In the genomic region with DNA sequence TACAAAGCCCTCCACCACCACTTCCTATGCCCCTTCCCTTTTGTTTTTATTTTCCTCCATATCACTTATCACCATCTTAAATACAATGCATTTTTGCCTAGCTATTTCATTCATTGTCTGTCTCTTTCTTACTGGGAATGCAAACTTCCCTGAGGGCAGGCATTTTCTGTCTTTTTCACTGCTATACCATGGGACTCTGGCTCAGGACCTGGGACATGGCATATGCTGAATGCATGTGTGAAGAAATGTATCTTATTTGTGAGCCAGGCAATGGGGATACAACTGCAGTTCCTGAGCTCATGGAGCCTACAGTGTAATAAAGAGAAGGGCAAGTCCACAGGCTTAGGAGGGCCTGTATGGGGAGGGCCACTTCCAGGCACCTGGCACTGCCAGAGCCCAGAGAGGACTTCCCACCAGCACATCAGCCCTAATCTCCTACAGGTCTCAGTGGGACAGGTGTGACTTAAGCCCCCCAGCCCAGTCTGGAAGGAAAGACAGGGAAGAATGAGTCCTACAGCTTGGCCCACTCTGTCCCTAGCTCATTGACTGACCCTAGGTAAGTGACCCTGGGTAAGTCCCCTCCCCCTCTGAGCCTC, we compare ENCODE assay signal across 24 cellular contexts. TPM values are rescaled to one million over a fixed set of nuclear protein-coding genes. Genes with fewer than 3 reads are reported as not detected.
"Had no signal": no experiment of that assay in that cellular context is flagged by ENCODE, and none has a peak within 500 bp of the region (broad histone marks: within the 10 kb centered on the region; RNA-seq: fewer than 3 reads in every experiment).

No MANE protein-coding gene starts in this region.

- H3K36me3 Mint-ChIP-seq: activated naive CD4-positive, alpha-beta T cell treated with anti-CD3 and anti-CD28 coated beads, Interleukin-2, amount 50 U/mL, for 24 hours; natural killer cell treated with Interleukin-12 subunit alpha and Interleukin-12 subunit beta and Interleukin-15 and Interleukin-18, amount 100 ng/mL, for 72 hours had no signal

- H3K27ac Mint-ChIP-seq: activated naive CD4-positive, alpha-beta T cell treated with anti-CD3 and anti-CD28 coated beads, Interleukin-2, amount 50 U/mL, for 24 hours; activated T-helper 2 cell treated with anti-CD3 and anti-CD28 coated beads, Interferon-gamma antibody, Interleukin-2, Interleukin-4, amounts not matched to agents 10 μg/mL and 5 μg/mL and 100 μg/mL, durations not matched to agents 14 hours and 24 hours and 36 hours; effector memory CD8-positive, alpha-beta T cell; progenitor cell of endocrine pancreas; stimulated activated naive CD8-positive, alpha-beta T cell treated with anti-CD3 and anti-CD28 coated beads, Interleukin-15, Interleukin-2, amounts not matched to agents 100 ng/mL and 50 ng/mL, for 24 hours; T-cell had no signal

- H3K9me3 Mint-ChIP-seq: activated naive CD4-positive, alpha-beta T cell treated with anti-CD3 and anti-CD28 coated beads, Interleukin-2, amount 50 U/mL, for 24 hours; activated T-helper 2 cell treated with anti-CD3 and anti-CD28 coated beads, Interferon-gamma antibody, Interleukin-2, Interleukin-4, amounts not matched to agents 10 μg/mL and 5 μg/mL and 100 μg/mL, durations not matched to agents 14 hours and 24 hours and 36 hours; central memory CD8-positive, alpha-beta T cell; effector memory CD8-positive, alpha-beta T cell; natural killer cell treated with Interleukin-12 subunit alpha and Interleukin-12 subunit beta and Interleukin-15 and Interleukin-18, amount 100 ng/mL, for 72 hours; stimulated activated naive CD8-positive, alpha-beta T cell treated with anti-CD3 and anti-CD28 coated beads, Interleukin-15, Interleukin-2, amounts not matched to agents 100 ng/mL and 50 ng/mL, for 24 hours; T-cell had no signal

- H3K4me1 ChIP-seq: body of pancreas had no signal

- H3K27me3 Mint-ChIP-seq: activated naive CD4-positive, alpha-beta T cell treated with anti-CD3 and anti-CD28 coated beads, Interleukin-2, amount 50 U/mL, for 24 hours; central memory CD8-positive, alpha-beta T cell; effector memory CD8-positive, alpha-beta T cell; natural killer cell treated with Interleukin-12 subunit alpha and Interleukin-12 subunit beta and Interleukin-15 and Interleukin-18, amount 100 ng/mL, for 72 hours; stimulated activated naive CD8-positive, alpha-beta T cell treated with anti-CD3 and anti-CD28 coated beads, Interleukin-15, Interleukin-2, amounts not matched to agents 100 ng/mL and 50 ng/mL, for 24 hours; T-cell had no signal

- H3K4me2 ChIP-seq: SK-N-SH had no signal

- ATAC-seq: body of pancreas; effector memory CD8-positive, alpha-beta T cell; left colon; natural killer cell treated with Interleukin-12 subunit alpha and Interleukin-12 subunit beta and Interleukin-15 and Interleukin-18, amount 100 ng/mL, for 72 hours; T-cell had no signal

- H3K9me3 ChIP-seq: body of pancreas, right atrium auricular region, SK-N-SH, thoracic aorta had no signal

- H3K4me1 Mint-ChIP-seq: activated naive CD4-positive, alpha-beta T cell treated with anti-CD3 and anti-CD28 coated beads, Interleukin-2, amount 50 U/mL, for 24 hours; T-cell had no signal

- H3K27me3 ChIP-seq: body of pancreas, right atrium auricular region had no signal

- H3K4me3 Mint-ChIP-seq: activated naive CD4-positive, alpha-beta T cell treated with anti-CD3 and anti-CD28 coated beads, Interleukin-2, amount 50 U/mL, for 24 hours; central memory CD8-positive, alpha-beta T cell; effector memory CD8-positive, alpha-beta T cell; natural killer cell treated with Interleukin-12 subunit alpha and Interleukin-12 subunit beta and Interleukin-15 and Interleukin-18, amount 100 ng/mL, for 72 hours; stimulated activated naive CD8-positive, alpha-beta T cell treated with anti-CD3 and anti-CD28 coated beads, Interleukin-15, Interleukin-2, amounts not matched to agents 100 ng/mL and 50 ng/mL, for 24 hours; T-cell had no signal

- H3K4me3 ChIP-seq: body of pancreas, right atrium auricular region, skin epidermis, thoracic aorta had no signal

- H3K27ac ChIP-seq: body of pancreas, epithelial cell of prostate, right atrium auricular region, skin epidermis, thoracic aorta had no signal

- DNase-seq: activated CD4-positive, alpha-beta T cell treated with anti-CD3 and anti-CD28 coated beads for 1 hour; activated CD4-positive, alpha-beta T cell treated with anti-CD3 and anti-CD28 coated beads, Interleukin-2, amount 50 U/mL, for 4 hours; activated T-cell treated with anti-CD3 and anti-CD28 coated beads, Interleukin-2, amount 50 U/mL, for 1 hour; body of pancreas; effector memory CD8-positive, alpha-beta T cell; foreskin melanocyte; left colon; SK-N-SH; stimulated activated CD4-positive, alpha-beta T cell treated with anti-CD3 and anti-CD28 coated beads, Interleukin-4, amount 100 ng/mL, for 24 hours; T-cell; T-helper 9 cell had no signal

RNA-seq across cellular contexts. Expression of gene MDFI, which starts 53.9 kb away (rescaled TPM):
- total RNA-seq: activated T-helper 2 cell treated with anti-CD3 and anti-CD28 coated beads, Interferon-gamma antibody, Interleukin-2, Interleukin-4, amounts not matched to agents 10 μg/mL and 5 μg/mL and 100 μg/mL, durations not matched to agents 14 hours and 24 hours and 36 hours; natural killer cell treated with Interleukin-12 subunit alpha and Interleukin-12 subunit beta and Interleukin-15 and Interleukin-18, amount 100 ng/mL, for 72 hours; T-cell had no signal

RNA-seq across cellular contexts. Expression of gene PGC, which starts 55.0 kb away (rescaled TPM):
- total RNA-seq: activated T-helper 2 cell treated with anti-CD3 and anti-CD28 coated beads, Interferon-gamma antibody, Interleukin-2, Interleukin-4, amounts not matched to agents 10 μg/mL and 5 μg/mL and 100 μg/mL, durations not matched to agents 14 hours and 24 hours and 36 hours; fibroblast of lung; left colon; lung microvascular endothelial cell; natural killer cell treated with Interleukin-12 subunit alpha and Interleukin-12 subunit beta and Interleukin-15 and Interleukin-18, amount 100 ng/mL, for 72 hours; progenitor cell of endocrine pancreas; right atrium auricular region; ureter had no signal
